ENCODE assay signal across 8 cellular contexts in the genomic region with DNA sequence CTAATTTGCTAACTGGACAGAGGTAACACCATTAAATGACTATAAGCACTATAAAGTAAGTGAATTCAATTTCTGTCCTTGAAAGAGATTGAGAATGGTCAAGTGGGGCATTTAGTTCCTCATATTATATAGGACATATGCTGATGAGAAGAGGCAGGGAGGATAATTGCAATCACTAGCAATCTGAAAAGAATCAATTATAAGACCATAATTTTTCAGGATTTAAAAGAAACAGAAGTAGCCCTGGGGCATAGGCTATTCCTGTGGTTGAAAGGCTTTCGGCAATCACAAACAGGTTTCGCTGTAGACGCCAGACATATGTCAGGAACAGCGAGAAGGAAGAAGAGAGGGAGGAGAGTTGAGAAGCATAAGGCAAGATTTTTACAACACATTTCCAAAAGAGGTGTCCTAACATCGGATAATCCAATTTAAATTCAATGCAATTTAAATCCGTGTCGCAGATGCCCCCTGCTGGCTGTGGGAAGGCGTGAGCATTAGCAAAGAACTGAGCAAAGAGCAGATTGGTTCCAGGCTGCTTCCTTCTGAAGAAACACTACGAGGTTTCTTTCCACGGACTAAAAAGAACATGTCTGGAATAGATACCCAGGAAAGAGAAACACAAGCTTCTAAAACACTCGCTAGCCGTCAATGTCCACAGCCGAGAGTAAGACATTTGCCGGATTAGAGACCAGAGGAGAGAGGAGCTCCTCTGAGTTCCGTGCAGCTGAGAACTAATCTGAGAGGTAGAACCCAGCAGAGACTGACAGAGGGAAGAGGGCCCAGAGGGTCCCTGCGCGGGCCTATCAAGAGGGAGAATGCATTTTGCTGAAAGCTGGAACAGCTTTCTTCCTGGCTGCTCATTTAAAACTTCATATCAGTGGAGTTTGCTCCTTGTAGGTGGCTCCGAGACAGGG. TPM values are rescaled to one million over a fixed set of nuclear protein-coding genes. Genes with fewer than 3 reads are reported as not detected.
DNase-seq lines count a peak whose midpoint lies in the region; ATAC-seq and TF ChIP-seq lines count a peak whose summit lies in the region.

No MANE protein-coding gene starts in this region.

- CTCF ChIA-PET in GM10248 (lab: Yijun Ruan, JAX), result interaction anchor here (0.7 to 3.1 kb wide), 20 partner anchors 10 to 1119 kb away, joined by 3 to 22 read pairs (median 6); no protein-coding TSS in a partner anchor
- CTCF ChIA-PET in activated naive CD4-positive, alpha-beta T cell treated with anti-CD3 and anti-CD28 coated beads for 36 hours (lab: Charles Lee), result interaction anchor here (0.7 to 3.0 kb wide), 8 partner anchors 11 to 331 kb away, joined by 3 to 23 read pairs (median 3); no protein-coding TSS in a partner anchor

- no peaks in the 10 kb centered on the region for H3K36me3 Mint-ChIP-seq in activated naive CD4-positive, alpha-beta T cell treated with anti-CD3 and anti-CD28 coated beads for 36 hours (ENCODE audit: low read depth)

- POLR2A ChIA-PET in GM10248 (lab: Yijun Ruan, JAX), result no interaction called here

- H3K36me3 ChIP-seq in cardiac muscle cell, result no peaks in the 10 kb centered on the region
- H3K36me3 ChIP-seq in prostate gland, result no peaks in the 10 kb centered on the region

- intact Hi-C loops in activated naive CD4-positive, alpha-beta T cell treated with anti-CD3 and anti-CD28 coated beads for 36 hours (cut with micrococcal nuclease), result loop anchor here (1.0 to 10.0 kb wide), 7 partner anchors 104 to 817 kb away; no protein-coding TSS in a partner anchor
- intact Hi-C loops in prostate gland (cut with DNase I), result loop anchor here (5.0 kb wide), 3 partner anchors 102 to 322 kb away; no protein-coding TSS in a partner anchor

- H3K4me1 ChIP-seq in cardiac muscle cell (ENCODE audit: low read depth) (no peaks in the 10 kb centered on the region), prostate gland (replicated peaks) (no peaks in the 10 kb centered on the region)

- DNase-seq in GM10248 (ENCODE audit: extremely low spot score), result peak; percentile 40
- peak; percentile 42 for DNase-seq in KBM-7
- DNase-seq in OCI-M1 (lab: John Stamatoyannopoulos, UW), result peak; percentile 76
- peak; percentile 74 for DNase-seq in activated naive CD4-positive, alpha-beta T cell treated with anti-CD3 and anti-CD28 coated beads for 36 hours
- peak; percentile 74 to 85 for DNase-seq in cardiac muscle cell (ENCODE audit: low read depth in 1 of 2, low spot score in 1 of 2)
- peak; percentile 43 for DNase-seq in prostate gland (ENCODE audit: low spot score)

- H3K9me3 ChIP-seq in cardiac muscle cell (ENCODE audit: low read depth), result no peaks in the 10 kb centered on the region
- no peaks in the 10 kb centered on the region for H3K9me3 ChIP-seq in prostate gland

- no peaks in the 10 kb centered on the region for H3K9me3 Mint-ChIP-seq in activated naive CD4-positive, alpha-beta T cell treated with anti-CD3 and anti-CD28 coated beads for 36 hours

- H3K27ac Mint-ChIP-seq in activated naive CD4-positive, alpha-beta T cell treated with anti-CD3 and anti-CD28 coated beads for 36 hours, result no peak overlapping the region

- no peak for ATAC-seq in GM21360 (IDR thresholded peaks at IDR 0.05; ENCODE audit: unreplicated experiment)
- ATAC-seq in GM18909 (IDR thresholded peaks at IDR 0.05; ENCODE audit: poor library complexity, unreplicated experiment), result no peak

- H3K27me3 ChIP-seq in cardiac muscle cell (no peaks in the 10 kb centered on the region), prostate gland (replicated peaks; ENCODE audit: insufficient read depth) (no peaks in the 10 kb centered on the region)

- no peak for TF ChIP-seq POLR2A in prostate gland (IDR thresholded peaks at IDR 0.05)

- 45% methylated on average over 18 of the region's 18 CpGs for WGBS in prostate gland

- H3K4me3 ChIP-seq in cardiac muscle cell (no peak overlapping the region), prostate gland (no peak overlapping the region)

- peaks cover 7% of the 10 kb centered on the region for H3K27me3 Mint-ChIP-seq in activated naive CD4-positive, alpha-beta T cell treated with anti-CD3 and anti-CD28 coated beads for 36 hours (ENCODE audit: low read depth)

- H3K4me3 Mint-ChIP-seq in activated naive CD4-positive, alpha-beta T cell treated with anti-CD3 and anti-CD28 coated beads for 36 hours, result no peak overlapping the region

- in situ Hi-C loops in KBM-7 (cut with MboI; ENCODE audit: low pct_unique_long_range_greater_than_20kb, low sequenced_read_pairs), result loop anchor here (25.0 kb wide), 1 partner anchor 312 kb away; the partner anchor contains the start of gene CCDC190

- TF ChIP-seq CTCF in GM10248 (IDR thresholded peaks at IDR 0.05; ENCODE audit: control extremely low read depth, extremely low read depth, low read depth, missing control alignments) (peak; percentile 86), cardiac muscle cell (IDR thresholded peaks at IDR 0.05; ENCODE audit: low read depth, low read length) (peak; percentile 92), prostate gland (IDR thresholded peaks at IDR 0.05) (peak; percentile 55 to 80 (median 70))

- H3K27ac ChIP-seq in cardiac muscle cell, result peak overlapping the region; percentile 3
- no peak overlapping the region for H3K27ac ChIP-seq in prostate gland

- no peaks in the 10 kb centered on the region for H3K4me1 Mint-ChIP-seq in activated naive CD4-positive, alpha-beta T cell treated with anti-CD3 and anti-CD28 coated beads for 36 hours (ENCODE audit: low read depth)

RNA-seq across cellular contexts. Expression of gene RGS5, which starts 27.9 kb away (rescaled TPM):
- total RNA-seq in activated naive CD4-positive, alpha-beta T cell treated with anti-CD3 and anti-CD28 coated beads for 36 hours, result 1 to 10 TPM; 1.1 to 2.8 TPM
- total RNA-seq in cardiac muscle cell (245 and 361 TPM in 2 replicates), prostate gland (100 to 1,000 TPM in 1 of 2 donors, 10 to 100 TPM in 1; 39.0 to 189 TPM)
- polyA plus RNA-seq in cardiac muscle cell, result 178 and 224 TPM in 2 replicates

Comparison
In these comparisons a context has a peak if more than half of its experiments do, and no peak if none do; other contexts are left out.
1. RNA of gene RGS5, which starts 27.9 kb away (total RNA-seq): 245 to 361 TPM in cardiac muscle cell and 39.0 to 189 TPM in prostate gland; 1.1 to 2.8 TPM in activated naive CD4-positive, alpha-beta T cell treated with anti-CD3 and anti-CD28 coated beads for 36 hours; every median in the first group is over 10 times any median in the second.
2. Peak in every context shown above with its lines, with median percentiles within 50 percentile points of each other: DNase-seq and CTCF ChIP-seq.